ENCODE assay signal across 19 cellular contexts in the genomic region with DNA sequence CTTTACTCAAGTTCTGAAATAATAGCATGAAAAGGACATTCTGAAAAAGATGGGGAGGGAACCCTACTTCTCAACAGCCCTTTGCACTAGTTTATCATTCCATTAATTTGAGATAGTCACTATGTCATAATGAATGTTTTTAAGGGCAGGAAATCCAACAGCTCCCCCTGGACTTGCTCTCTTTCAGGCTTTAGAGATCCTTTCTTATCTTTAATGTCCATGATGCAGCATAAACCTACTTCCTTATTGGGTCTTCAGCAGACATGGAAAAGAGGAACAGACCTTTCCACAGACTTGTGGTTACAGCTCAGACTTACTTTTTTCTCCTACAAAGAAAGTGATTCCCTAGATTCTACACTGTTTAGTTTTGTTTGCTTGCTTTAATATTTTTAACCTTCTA.
A peak's percentile ranks its signal among the peaks of the same experiment; 100 is the strongest.
DNase-seq lines count a peak whose midpoint lies in the region; ATAC-seq and TF ChIP-seq lines count a peak whose summit lies in the region.
"Had no signal": no experiment of that assay in that cellular context is flagged by ENCODE, and none has a peak within 500 bp of the region (broad histone marks: within the 10 kb centered on the region; RNA-seq: fewer than 3 reads in every experiment).

No MANE protein-coding gene starts in this region.

- H3K27ac Mint-ChIP-seq in mesothelial cell of epicardium = peak overlapping the region; percentile 59
- H3K27ac Mint-ChIP-seq: activated CD8-positive, alpha-beta memory T cell treated with anti-CD3 and anti-CD28 coated beads, Interleukin-2, amount 10 ng/mL, durations not matched to agents 7 days and 5 days; T-helper 1 cell treated with Interleukin-12 subunit alpha and Interleukin-12 subunit beta and Interleukin-4 antibody, amounts not matched to agents 30 μg/mL and 1 μg/mL, for 36 hours had no signal

- intact Hi-C loops in tibial artery (cut with DNase I; ENCODE audit: low total_unique reads) = no loop called here

- H3K4me1 ChIP-seq in tibial artery = no peaks in the 10 kb centered on the region

- peaks cover 59 to 92% (median 73%) of the 10 kb centered on the region in 3 donors for H3K36me3 ChIP-seq in tibial artery

- no peaks in the 10 kb centered on the region for H3K9me3 ChIP-seq in tibial artery

- peaks cover 2% of the 10 kb centered on the region for H3K4me1 Mint-ChIP-seq in mesothelial cell of epicardium
- H3K4me1 Mint-ChIP-seq: activated CD8-positive, alpha-beta memory T cell treated with anti-CD3 and anti-CD28 coated beads, Interleukin-2, amount 10 ng/mL, durations not matched to agents 7 days and 5 days had no signal

- peaks cover 35% of the 10 kb centered on the region for H3K36me3 Mint-ChIP-seq in mesothelial cell of epicardium

- no peak overlapping the region for H3K4me3 ChIP-seq in choroid plexus epithelial cell (ENCODE audit: low read depth, low read length)
- no peak overlapping the region for H3K4me3 ChIP-seq in tibial artery

- H3K9me3 Mint-ChIP-seq in mesothelial cell of epicardium = peaks cover 4% of the 10 kb centered on the region
- H3K9me3 Mint-ChIP-seq: T-helper 1 cell treated with Interleukin-12 subunit alpha and Interleukin-12 subunit beta and Interleukin-4 antibody, amounts not matched to agents 30 μg/mL and 1 μg/mL, for 36 hours had no signal

- no peak overlapping the region for H3K27ac ChIP-seq in tibial artery
- H3K27ac ChIP-seq: RWPE1 had no signal

- peak; percentile 98 for DNase-seq in GF-D8 (lab: John Stamatoyannopoulos, UW)
- DNase-seq in OCI-M1 (lab: John Stamatoyannopoulos, UW) = peak; percentile 97
- peak; percentile 19 for DNase-seq in choroid plexus epithelial cell (ENCODE audit: low read depth)
- DNase-seq in mesothelial cell of epicardium (ENCODE audit: low spot score in 2 of 2, unreplicated experiment in 2 of 2) = no peak
- DNase-seq in NCI-H524 (lab: John Stamatoyannopoulos, UW) = no peak
- no peak for DNase-seq in tibial artery
- DNase-seq in COLO829 (ENCODE audit: low spot score) = no peak
- DNase-seq: activated CD8-positive, alpha-beta memory T cell treated with anti-CD3 and anti-CD28 coated beads, Interleukin-2, amount 10 ng/mL, durations not matched to agents 7 days and 5 days; activated effector memory CD4-positive, alpha-beta T cell treated with anti-CD3 and anti-CD28 coated beads, Interleukin-2, amount 50 U/mL, for 16 hours; foreskin melanocyte; left ventricle myocardium superior; NCI-H1105; NCI-H774; posterior cingulate gyrus; stimulated activated CD4-positive, alpha-beta T cell treated with anti-CD3 and anti-CD28 coated beads, Interleukin-4, amount 100 ng/mL, for 1 hour had no signal

- no peak for ATAC-seq in GM18520 (IDR thresholded peaks at IDR 0.05; ENCODE audit: unreplicated experiment)
- ATAC-seq: activated CD4-positive, CD25-positive, alpha-beta regulatory T cell treated with anti-CD3 and anti-CD28 coated beads, Interleukin-2, amount 50 U/mL, for 24 hours; activated CD8-positive, alpha-beta memory T cell treated with anti-CD3 and anti-CD28 coated beads, Interleukin-2, amount 10 ng/mL, durations not matched to agents 7 days and 5 days; left ventricle myocardium superior had no signal

- H3K27me3 Mint-ChIP-seq in mesothelial cell of epicardium (ENCODE audit: low read depth) = no peaks in the 10 kb centered on the region
- H3K27me3 Mint-ChIP-seq: activated CD8-positive, alpha-beta memory T cell treated with anti-CD3 and anti-CD28 coated beads, Interleukin-2, amount 10 ng/mL, durations not matched to agents 7 days and 5 days had no signal

- no peak for TF ChIP-seq CTCF in choroid plexus epithelial cell (conservative IDR thresholded peaks at IDR 0.05; ENCODE audit: low read depth, low read length)
- TF ChIP-seq CTCF in mesothelial cell of epicardium (IDR thresholded peaks at IDR 0.05; ENCODE audit: unreplicated experiment) = no peak
- no peak for TF ChIP-seq CTCF in tibial artery (IDR thresholded peaks at IDR 0.05)

- H3K27me3 ChIP-seq in tibial artery = no peaks in the 10 kb centered on the region

- no peak overlapping the region for H3K4me3 Mint-ChIP-seq in mesothelial cell of epicardium
- H3K4me3 Mint-ChIP-seq: activated CD8-positive, alpha-beta memory T cell treated with anti-CD3 and anti-CD28 coated beads, Interleukin-2, amount 10 ng/mL, durations not matched to agents 7 days and 5 days; T-helper 1 cell treated with Interleukin-12 subunit alpha and Interleukin-12 subunit beta and Interleukin-4 antibody, amounts not matched to agents 30 μg/mL and 1 μg/mL, for 36 hours had no signal

Comparison
In these comparisons a context has a peak if more than half of its experiments do, and no peak if none do; other contexts are left out.
1. DNase-seq: peak in GF-D8 (single experiment), OCI-M1 (single experiment) and choroid plexus epithelial cell (single experiment); none in mesothelial cell of epicardium (0 of 2), NCI-H524 (0 of 2), tibial artery (0 of 2) and COLO829 (single experiment).